In the genomic region with DNA sequence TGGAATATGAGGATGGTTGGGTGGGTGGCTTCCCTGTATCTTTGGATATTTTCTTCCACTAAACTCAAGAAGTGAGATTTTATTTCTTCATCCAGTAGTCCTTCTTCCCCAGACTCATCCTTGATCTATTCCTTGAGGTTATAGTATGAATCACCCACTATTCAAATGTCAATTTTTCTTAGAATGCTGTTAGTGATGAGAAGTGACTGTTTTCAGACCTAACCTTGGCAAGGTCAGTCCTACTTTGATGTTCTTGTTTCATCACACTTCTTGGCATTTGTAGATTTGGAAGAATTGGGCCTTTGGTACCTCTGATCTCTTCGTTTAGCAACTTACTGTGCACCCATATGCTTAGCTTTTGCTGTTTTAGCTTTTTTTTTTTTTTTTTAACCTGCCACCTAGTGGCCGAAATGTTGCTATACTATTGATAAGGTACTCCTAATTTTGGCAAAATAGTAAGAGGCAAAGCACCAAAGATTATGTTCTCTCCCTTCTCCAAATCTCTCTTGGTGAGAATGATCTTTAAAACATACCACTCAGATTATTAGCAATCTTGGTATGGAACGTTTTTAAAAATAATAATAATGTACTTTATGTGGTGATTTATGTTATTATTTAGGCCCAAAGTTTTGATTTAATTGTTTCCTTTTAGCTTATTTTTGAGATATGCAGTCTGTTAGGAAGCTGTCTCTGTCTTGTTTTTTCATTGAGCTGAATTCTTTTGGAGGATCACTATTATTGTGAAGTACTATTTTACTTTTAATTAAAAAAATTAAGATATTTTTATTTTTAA, we compare ENCODE assay signal across 1 cellular context.
TF ChIP-seq lines count a peak whose summit lies in the region.

No MANE protein-coding gene starts in this region.

TF ChIP-seq in SK-N-SH treated with all-trans-retinoic acid at 6 μM for 48 hours, 23 proteins besides CTCF, POLR2A, EP300 and RAD21 (continued from another document):
- TF ChIP-seq ISL1 (CRISPR knock-in tag; IDR thresholded peaks at IDR 0.05) (no peak), PPARA (CRISPR knock-in tag; IDR thresholded peaks at IDR 0.05; ENCODE audit: borderline replicate concordance) (no peak), TOX (CRISPR knock-in tag; IDR thresholded peaks at IDR 0.05; ENCODE audit: borderline replicate concordance) (no peak)
